In genomic region chr1:209480345-209480744, GRCh38 we compare ENCODE assay signal across 39 cellular contexts.
"Had no signal": no experiment of that assay in that cellular context is flagged by ENCODE, and none has a peak within 500 bp of the region (broad histone marks: within the 10 kb centered on the region; RNA-seq: fewer than 3 reads in every experiment).

No MANE protein-coding gene starts in this region.

- H3K27ac Mint-ChIP-seq: activated naive CD4-positive, alpha-beta T cell treated with anti-CD3 and anti-CD28 coated beads, Interleukin-2, amount 10 ng/mL, durations not matched to agents 7 days and 5 days; activated naive CD4-positive, alpha-beta T cell treated with anti-CD3 and anti-CD28 coated beads, Interleukin-2, amount 50 U/mL, for 24 hours; activated naive CD4-positive, alpha-beta T cell treated with anti-CD3 and anti-CD28 coated beads, Interleukin-2, amount 50 U/mL, for 72 hours; activated naive CD8-positive, alpha-beta T cell; activated naive CD8-positive, alpha-beta T cell treated with anti-CD3 and anti-CD28 coated beads, Interleukin-2, amount 10 ng/mL, durations not matched to agents 7 days and 5 days; activated naive CD8-positive, alpha-beta T cell treated with anti-CD3 and anti-CD28 coated beads, Interleukin-2, amount 50 U/mL, for 24 hours; activated T-cell treated with anti-CD3 and anti-CD28 coated beads, Interleukin-2, amount 50 U/mL, for 24 hours; activated T-cell treated with anti-CD3 and anti-CD28 coated beads, Interleukin-2, amount 50 U/mL, for 72 hours; activated T-helper 1 cell treated with anti-CD3 and anti-CD28 coated beads, Interleukin-12 subunit alpha, Interleukin-12 subunit beta, Interleukin-2, Interleukin-4 antibody, amounts not matched to agents 30 ng/mL and 10 ng/mL and 1 ng/mL, durations not matched to agents 14 hours and 24 hours and 36 hours; activated T-helper 17 cell treated with anti-CD3 and anti-CD28 coated beads, Interleukin-2, amount 50 U/mL, for 72 hours; activated T-helper 2 cell treated with anti-CD3 and anti-CD28 coated beads, Interferon-gamma antibody, Interleukin-2, Interleukin-4, amounts not matched to agents 10 μg/mL and 5 μg/mL and 100 μg/mL, durations not matched to agents 14 hours and 24 hours and 36 hours; brain had no signal

- FAIRE-seq: astrocyte had no signal

- H3K27me3 ChIP-seq: adrenal gland, ascending aorta, body of pancreas, brain microvascular endothelial cell, breast epithelium, cardiac muscle cell had no signal

- H3K4me3 ChIP-seq: adrenal gland, ascending aorta, body of pancreas, breast epithelium, cardiac muscle cell had no signal

- H3K4me1 ChIP-seq: adrenal gland, ascending aorta, body of pancreas, breast epithelium had no signal

- DNase-seq: activated effector memory CD4-positive, alpha-beta T cell treated with anti-CD3 and anti-CD28 coated beads, Interleukin-2, amount 50 U/mL, for 16 hours; activated effector memory CD4-positive, alpha-beta T cell treated with Interleukin-2 at 50 U/mL for 16 hours; activated gamma-delta T cell; activated gamma-delta T cell treated with Interleukin-2 at 50 U/mL for 16 hours; activated naive CD4-positive, alpha-beta T cell; activated naive CD4-positive, alpha-beta T cell treated with anti-CD3 and anti-CD28 coated beads, Interleukin-2, amount 10 ng/mL, durations not matched to agents 7 days and 5 days; activated naive CD4-positive, alpha-beta T cell treated with anti-CD3 and anti-CD28 coated beads, Interleukin-2, amount 50 U/mL, for 16 hours; activated naive CD4-positive, alpha-beta T cell treated with Interleukin-2 at 50 U/mL for 16 hours; activated naive CD8-positive, alpha-beta T cell treated with anti-CD3 and anti-CD28 coated beads for 36 hours; activated naive CD8-positive, alpha-beta T cell treated with anti-CD3 and anti-CD28 coated beads, Interleukin-2, amount 10 ng/mL, durations not matched to agents 7 days and 5 days; activated naive CD8-positive, alpha-beta T cell treated with anti-CD3 and anti-CD28 coated beads, Interleukin-2, amount 50 U/mL, for 24 hours; activated T-cell treated with anti-CD3 and anti-CD28 coated beads for 4 hours; activated T-cell treated with anti-CD3 and anti-CD28 coated beads, Interleukin-2, amount 50 U/mL, for 1 hour; activated T-cell treated with anti-CD3 and anti-CD28 coated beads, Interleukin-2, amount 50 U/mL, for 24 hours; activated T-cell treated with anti-CD3 and anti-CD28 coated beads, Interleukin-2, amount 50 U/mL, for 4 hours; activated T-cell treated with anti-CD3 and anti-CD28 coated beads, Interleukin-2, amount 50 U/mL, for 48 hours; activated T-cell treated with anti-CD3 and anti-CD28 coated beads, Interleukin-2, amount 50 U/mL, for 72 hours; adrenal gland; amniotic stem cell; amygdala; anterior cingulate cortex; aorta; body of pancreas; brain microvascular endothelial cell; caudate nucleus; central memory CD4-positive, alpha-beta T cell; cerebellar nuclear complex had no signal

- H3K4me1 Mint-ChIP-seq: activated naive CD8-positive, alpha-beta T cell treated with anti-CD3 and anti-CD28 coated beads for 36 hours; activated naive CD8-positive, alpha-beta T cell treated with anti-CD3 and anti-CD28 coated beads, Interleukin-2, amount 50 U/mL, for 24 hours; central memory CD8-positive, alpha-beta T cell had no signal

- H3K27me3 Mint-ChIP-seq: activated naive CD8-positive, alpha-beta T cell treated with anti-CD3 and anti-CD28 coated beads for 36 hours had no signal

- ATAC-seq: activated naive CD4-positive, alpha-beta T cell treated with anti-CD3 and anti-CD28 coated beads, Interleukin-2, amount 50 U/mL, for 72 hours; activated naive CD8-positive, alpha-beta T cell treated with anti-CD3 and anti-CD28 coated beads, Interleukin-2, amount 50 U/mL, for 24 hours; activated T-cell treated with anti-CD3 and anti-CD28 coated beads, Interleukin-2, amount 50 U/mL, for 4 hours; activated T-cell treated with anti-CD3 and anti-CD28 coated beads, Interleukin-2, amount 50 U/mL, for 72 hours; activated T-helper 17 cell treated with anti-CD3 and anti-CD28 coated beads, Interleukin-2, amount 50 U/mL, for 72 hours; body of pancreas had no signal

- H3K9me3 ChIP-seq: adrenal gland, ascending aorta, body of pancreas, breast epithelium had no signal

- H3K4me3 Mint-ChIP-seq: activated naive CD4-positive, alpha-beta T cell treated with anti-CD3 and anti-CD28 coated beads, Interleukin-2, amount 10 ng/mL, durations not matched to agents 7 days and 5 days; activated naive CD4-positive, alpha-beta T cell treated with anti-CD3 and anti-CD28 coated beads, Interleukin-2, amount 50 U/mL, for 24 hours; activated naive CD8-positive, alpha-beta T cell; activated naive CD8-positive, alpha-beta T cell treated with anti-CD3 and anti-CD28 coated beads for 36 hours; activated naive CD8-positive, alpha-beta T cell treated with anti-CD3 and anti-CD28 coated beads, Interleukin-2, amount 10 ng/mL, durations not matched to agents 7 days and 5 days; activated naive CD8-positive, alpha-beta T cell treated with anti-CD3 and anti-CD28 coated beads, Interleukin-2, amount 50 U/mL, for 24 hours; activated T-cell treated with anti-CD3 and anti-CD28 coated beads, Interleukin-2, amount 50 U/mL, for 24 hours; activated T-cell treated with anti-CD3 and anti-CD28 coated beads, Interleukin-2, amount 50 U/mL, for 4 hours; activated T-cell treated with anti-CD3 and anti-CD28 coated beads, Interleukin-2, amount 50 U/mL, for 72 hours; activated T-helper 1 cell treated with anti-CD3 and anti-CD28 coated beads, Interleukin-12 subunit alpha, Interleukin-12 subunit beta, Interleukin-2, Interleukin-4 antibody, amounts not matched to agents 30 ng/mL and 10 ng/mL and 1 ng/mL, durations not matched to agents 14 hours and 24 hours and 36 hours; activated T-helper 17 cell treated with anti-CD3 and anti-CD28 coated beads, Interleukin-2, amount 50 U/mL, for 72 hours; brain; central memory CD8-positive, alpha-beta T cell had no signal

- H3K27ac ChIP-seq: adrenal gland, ascending aorta, body of pancreas, brain microvascular endothelial cell, breast epithelium, cardiac muscle cell had no signal

- H3K36me3 Mint-ChIP-seq: activated naive CD4-positive, alpha-beta T cell treated with anti-CD3 and anti-CD28 coated beads, Interleukin-2, amount 10 ng/mL, durations not matched to agents 7 days and 5 days; activated naive CD4-positive, alpha-beta T cell treated with anti-CD3 and anti-CD28 coated beads, Interleukin-2, amount 50 U/mL, for 24 hours; activated naive CD4-positive, alpha-beta T cell treated with anti-CD3 and anti-CD28 coated beads, Interleukin-2, amount 50 U/mL, for 72 hours; activated naive CD8-positive, alpha-beta T cell; activated naive CD8-positive, alpha-beta T cell treated with anti-CD3 and anti-CD28 coated beads for 36 hours; activated naive CD8-positive, alpha-beta T cell treated with anti-CD3 and anti-CD28 coated beads, Interleukin-2, amount 10 ng/mL, durations not matched to agents 7 days and 5 days; brain had no signal

- H3K36me3 ChIP-seq: adrenal gland, ascending aorta, brain microvascular endothelial cell, breast epithelium, cardiac muscle cell had no signal

- H3K9me3 Mint-ChIP-seq: activated naive CD4-positive, alpha-beta T cell treated with anti-CD3 and anti-CD28 coated beads, Interleukin-2, amount 10 ng/mL, durations not matched to agents 7 days and 5 days; activated naive CD4-positive, alpha-beta T cell treated with anti-CD3 and anti-CD28 coated beads, Interleukin-2, amount 50 U/mL, for 24 hours; activated naive CD8-positive, alpha-beta T cell treated with anti-CD3 and anti-CD28 coated beads for 36 hours; activated naive CD8-positive, alpha-beta T cell treated with anti-CD3 and anti-CD28 coated beads, Interleukin-2, amount 10 ng/mL, durations not matched to agents 7 days and 5 days; activated naive CD8-positive, alpha-beta T cell treated with anti-CD3 and anti-CD28 coated beads, Interleukin-2, amount 50 U/mL, for 24 hours; activated T-cell treated with anti-CD3 and anti-CD28 coated beads, Interleukin-2, amount 50 U/mL, for 24 hours; activated T-cell treated with anti-CD3 and anti-CD28 coated beads, Interleukin-2, amount 50 U/mL, for 4 hours; activated T-cell treated with anti-CD3 and anti-CD28 coated beads, Interleukin-2, amount 50 U/mL, for 72 hours; activated T-helper 1 cell treated with anti-CD3 and anti-CD28 coated beads, Interleukin-12 subunit alpha, Interleukin-12 subunit beta, Interleukin-2, Interleukin-4 antibody, amounts not matched to agents 30 ng/mL and 10 ng/mL and 1 ng/mL, durations not matched to agents 14 hours and 24 hours and 36 hours; activated T-helper 2 cell treated with anti-CD3 and anti-CD28 coated beads, Interferon-gamma antibody, Interleukin-2, Interleukin-4, amounts not matched to agents 10 μg/mL and 5 μg/mL and 100 μg/mL, durations not matched to agents 14 hours and 24 hours and 36 hours; central memory CD8-positive, alpha-beta T cell had no signal
